In genomic region chr4:89995006-89995405, GRCh38 we compare ENCODE assay signal across 20 cellular contexts.
DNase-seq lines count a peak whose midpoint lies in the region; ATAC-seq, FAIRE-seq and TF ChIP-seq lines count a peak whose summit lies in the region.
"Had no signal": no experiment of that assay in that cellular context is flagged by ENCODE, and none has a peak within 500 bp of the region (broad histone marks: within the 10 kb centered on the region; RNA-seq: fewer than 3 reads in every experiment).

No MANE protein-coding gene starts in this region.

- intact Hi-C loops in breast epithelium (cut with DNase I; ENCODE audit: low total_unique reads): no loop called here

- H2BK5ac ChIP-seq in mesendoderm (ENCODE audit: low read length): no peak overlapping the region

- no peak for FAIRE-seq in small intestine (lab: Jason Lieb, UNC)
- FAIRE-seq: D721Med, G401.6, GM12891, H54 had no signal

- TF ChIP-seq CTCF in epithelial cell of proximal tubule (conservative IDR thresholded peaks at IDR 0.05; ENCODE audit: low read depth, low read length) (no peak), breast epithelium (IDR thresholded peaks at IDR 0.05) (no peak)

- peak overlapping the region; percentile 28 for H2BK120ac ChIP-seq in mesendoderm (ENCODE audit: low read depth, low read length)

- no peak for ATAC-seq in HG02981 (IDR thresholded peaks at IDR 0.05; ENCODE audit: unreplicated experiment)
- ATAC-seq: HCT116 had no signal

- peak overlapping the region; percentile 57 for H2BK15ac ChIP-seq in mesendoderm (replicated peaks; ENCODE audit: low read depth)

- H3K4me2 ChIP-seq in mesendoderm (ENCODE audit: low read length): no peak overlapping the region

- WGBS in mesendoderm (ENCODE audit: extremely low coverage, insufficient coverage, low lambda C conversion rate): no CpG with 5 or more reads among the region's 4 CpGs
- 45 to 68% (median 52%) methylated on average over 4 of the region's 4 CpGs for WGBS in small intestine, 3 donors

- H3K4me3 ChIP-seq in epithelial cell of proximal tubule (ENCODE audit: low read depth, low read length): no peak overlapping the region
- H3K4me3 ChIP-seq in mesendoderm (ENCODE audit: low read length): no peak overlapping the region
- H3K4me3 ChIP-seq in small intestine (ENCODE audit: low read depth in 1 of 2, low read length in 2 of 2): no peak overlapping the region
- H3K4me3 ChIP-seq in breast epithelium: no peak overlapping the region
- H3K4me3 ChIP-seq: BLaER1 treated with 17β-estradiol and CSF1 and Interleukin-3, amounts not matched to agents 10 nM and 100 nM; GM23248 had no signal

- no peak overlapping the region for H2AK5ac ChIP-seq in mesendoderm (ENCODE audit: low read length)

- H3K27me3 ChIP-seq in mesendoderm (ENCODE audit: insufficient read depth, low read length, poor library complexity) (no peaks in the 10 kb centered on the region), small intestine (ENCODE audit: control insufficient read depth in 2 of 2, insufficient read depth in 2 of 2, low read length in 2 of 2) (no peaks in the 10 kb centered on the region), breast epithelium (no peaks in the 10 kb centered on the region)
- H3K27me3 ChIP-seq: BLaER1 treated with 17β-estradiol and CSF1 and Interleukin-3, amounts not matched to agents 10 nM and 100 nM had no signal

- DNase-seq in HT-29 (ENCODE audit: low spot score) (peak; percentile 42), epithelial cell of proximal tubule (ENCODE audit: low read depth) (peak; percentile 35), mesendoderm (peak; percentile 63), small intestine (peak; percentile 46), breast epithelium (ENCODE audit: low spot score in 2 of 2) (no peak), NAMALWA (ENCODE audit: low spot score) (no peak), KBM-7 (no peak)
- DNase-seq: ACHN; CD4-positive, alpha-beta T cell; DMS153; DMS79 treated with DMSO at 0.1 percent for 48 hours; EL; GM23248 had no signal

- no peak overlapping the region for H3K9ac ChIP-seq in mesendoderm (ENCODE audit: low read length)
- H3K9ac ChIP-seq: BLaER1 treated with 17β-estradiol and CSF1 and Interleukin-3, amounts not matched to agents 10 nM and 100 nM; GM23248 had no signal

- no peak overlapping the region for H4K8ac ChIP-seq in mesendoderm (ENCODE audit: low read depth, low read length)

- H3K4ac ChIP-seq in mesendoderm (ENCODE audit: low read depth, low read length): no peak overlapping the region

- no peaks in the 10 kb centered on the region for H3K79me2 ChIP-seq in mesendoderm (ENCODE audit: control insufficient read depth, insufficient read depth, low read length)

- H3K27ac ChIP-seq in mesendoderm (ENCODE audit: low read depth, low read length): no peak overlapping the region
- H3K27ac ChIP-seq in small intestine (ENCODE audit: low read depth in 1 of 2, low read length in 1 of 2): no peak overlapping the region
- no peak overlapping the region for H3K27ac ChIP-seq in breast epithelium
- H3K27ac ChIP-seq: BLaER1 treated with 17β-estradiol and CSF1 and Interleukin-3, amounts not matched to agents 10 nM and 100 nM; GM23248 had no signal

- H3K56ac ChIP-seq in mesendoderm (ENCODE audit: low read length): no peak overlapping the region

- peak overlapping the region; percentile 80 for H3K18ac ChIP-seq in mesendoderm (ENCODE audit: low read length)

- H3K23ac ChIP-seq in mesendoderm (ENCODE audit: low read length): no peak overlapping the region

- H3K36me3 ChIP-seq in mesendoderm (ENCODE audit: control insufficient read depth, insufficient read depth, low read length) (no peaks in the 10 kb centered on the region), small intestine (ENCODE audit: control insufficient read depth in 2 of 2, insufficient read depth in 2 of 2, low read length in 2 of 2) (no peaks in the 10 kb centered on the region), breast epithelium (no peaks in the 10 kb centered on the region)
- H3K36me3 ChIP-seq: BLaER1 treated with 17β-estradiol and CSF1 and Interleukin-3, amounts not matched to agents 10 nM and 100 nM had no signal

- in situ Hi-C loops in KBM-7 (cut with MboI; ENCODE audit: low pct_unique_long_range_greater_than_20kb, low sequenced_read_pairs): no loop called here

- peaks cover 2% of the 10 kb centered on the region for H3K4me1 ChIP-seq in mesendoderm (ENCODE audit: control insufficient read depth, low read depth, low read length)
- peaks cover 3 to 9% of the 10 kb centered on the region in 2 donors for H3K4me1 ChIP-seq in small intestine (ENCODE audit: control insufficient read depth in 2 of 2, insufficient read depth in 1 of 2, low read depth in 1 of 2, low read length in 1 of 2)
- no peaks in the 10 kb centered on the region for H3K4me1 ChIP-seq in breast epithelium

- no peaks in the 10 kb centered on the region for H3K9me3 ChIP-seq in small intestine (ENCODE audit: control insufficient read depth, low read depth)
- no peaks in the 10 kb centered on the region for H3K9me3 ChIP-seq in breast epithelium
- H3K9me3 ChIP-seq: BLaER1 treated with 17β-estradiol and CSF1 and Interleukin-3, amounts not matched to agents 10 nM and 100 nM had no signal

- no peaks in the 10 kb centered on the region for H3K79me1 ChIP-seq in mesendoderm (ENCODE audit: low read length)

- H4K5ac ChIP-seq in mesendoderm (ENCODE audit: low read length): no peak overlapping the region

- no peak for TF ChIP-seq POLR2A in breast epithelium (IDR thresholded peaks at IDR 0.05)

Comparison
In these comparisons a context has a peak if more than half of its experiments do, and no peak if none do; other contexts are left out.
1. DNase-seq: peak in HT-29 (single experiment), epithelial cell of proximal tubule (single experiment), mesendoderm (single experiment) and small intestine (single experiment); none in breast epithelium (0 of 2), NAMALWA (single experiment) and KBM-7 (single experiment).